Comparison of ENCODE assay signal across 6 cellular contexts in genomic region chr19:48501961-48502719, GRCh38. TPM values are rescaled to one million over a fixed set of nuclear protein-coding genes. Genes with fewer than 3 reads are reported as not detected.
A peak's percentile ranks its signal among the peaks of the same experiment; 100 is the strongest.
DNase-seq lines count a peak whose midpoint lies in the region; ATAC-seq and TF ChIP-seq lines count a peak whose summit lies in the region.

No MANE protein-coding gene starts in this region.

- no peaks in the 10 kb centered on the region for H3K9me3 ChIP-seq in PC-3 (ENCODE audit: low read length)

- intact Hi-C loops in PC-3 (cut with micrococcal nuclease): no loop called here

- H3K27me3 Mint-ChIP-seq in activated naive CD8-positive, alpha-beta T cell treated with anti-CD3 and anti-CD28 coated beads, Interleukin-2, amount 50 U/mL, for 24 hours: peaks cover 6% of the 10 kb centered on the region
- H3K27me3 Mint-ChIP-seq in naive thymus-derived CD8-positive, alpha-beta T cell: peaks cover 0 to 7% (median 4%) of the 10 kb centered on the region in 5 donors

- TF ChIP-seq CTCF in PC-3 (conservative IDR thresholded peaks at IDR 0.05; ENCODE audit: low read depth, low read length): no peak

- H3K9ac ChIP-seq in PC-3 (ENCODE audit: low read length): 0 out of 2 replicates have a peak overlapping the region, but pooled peaks have one; percentile 29

- peaks cover 12% of the 10 kb centered on the region for H3K4me1 ChIP-seq in PC-3 (ENCODE audit: insufficient read depth, low read length)

- peaks cover 9% of the 10 kb centered on the region for H3K4me1 Mint-ChIP-seq in activated naive CD8-positive, alpha-beta T cell treated with anti-CD3 and anti-CD28 coated beads, Interleukin-2, amount 50 U/mL, for 24 hours
- peaks cover 14 to 33% (median 24%) of the 10 kb centered on the region in 4 donors for H3K4me1 Mint-ChIP-seq in naive thymus-derived CD8-positive, alpha-beta T cell

- no peaks in the 10 kb centered on the region for H4K20me1 ChIP-seq in PC-3 (ENCODE audit: low read length)

- H3K9me2 ChIP-seq in PC-3 (replicated peaks; ENCODE audit: low read length): no peaks in the 10 kb centered on the region

- H3K36me3 Mint-ChIP-seq in activated naive CD8-positive, alpha-beta T cell treated with anti-CD3 and anti-CD28 coated beads, Interleukin-2, amount 50 U/mL, for 24 hours (ENCODE audit: low read depth): no peaks in the 10 kb centered on the region
- H3K36me3 Mint-ChIP-seq in naive thymus-derived CD8-positive, alpha-beta T cell: peaks cover 0 to 7% (median 0%) of the 10 kb centered on the region in 3 donors

- no peaks in the 10 kb centered on the region for H3K9me3 Mint-ChIP-seq in activated naive CD8-positive, alpha-beta T cell treated with anti-CD3 and anti-CD28 coated beads, Interleukin-2, amount 50 U/mL, for 24 hours
- H3K9me3 Mint-ChIP-seq in naive thymus-derived CD8-positive, alpha-beta T cell: no peaks in the 10 kb centered on the region

- no peak overlapping the region for H3K27ac Mint-ChIP-seq in activated naive CD8-positive, alpha-beta T cell treated with anti-CD3 and anti-CD28 coated beads, Interleukin-2, amount 50 U/mL, for 24 hours
- H3K27ac Mint-ChIP-seq in naive thymus-derived CD8-positive, alpha-beta T cell: peak overlapping the region in 8 of 10 donors; percentile 13 to 89 (median 78)

- peak overlapping the region; percentile 63 for H3K4me3 ChIP-seq in PC-3 (ENCODE audit: low read length)

- no peaks in the 10 kb centered on the region for H3K79me2 ChIP-seq in PC-3 (ENCODE audit: low read length)

- H3K4me2 ChIP-seq in PC-3 (ENCODE audit: low read length): peak overlapping the region; percentile 87

- H2AFZ ChIP-seq in PC-3 (ENCODE audit: low read length): peak overlapping the region; percentile 78

- BruUV-seq in PC-3 (replicated peaks; lab: Mats Ljungman, UMichigan): no TSS peak

- ATAC-seq in HG02885 (IDR thresholded peaks at IDR 0.05; ENCODE audit: poor library complexity, unreplicated experiment) (peak; percentile 26), PC-3 (peak; percentile 79), HG02840 (IDR thresholded peaks at IDR 0.05; ENCODE audit: low FRiP score, unreplicated experiment) (no peak)
- peak; percentile 55 for ATAC-seq in activated naive CD8-positive, alpha-beta T cell treated with anti-CD3 and anti-CD28 coated beads, Interleukin-2, amount 50 U/mL, for 24 hours
- ATAC-seq in naive thymus-derived CD8-positive, alpha-beta T cell: peak; percentile 73 to 83

- H3K36me3 ChIP-seq in PC-3 (ENCODE audit: low read depth, low read length): no peaks in the 10 kb centered on the region

- CTCF ChIA-PET in PC-3 (lab: Charles Lee): interaction anchor here (0.5 to 1.2 kb wide), 3 partner anchors 82 to 293 kb away, joined by 3 to 7 read pairs (median 6); no protein-coding TSS in a partner anchor

- no peaks in the 10 kb centered on the region for H3K27me3 ChIP-seq in PC-3 (ENCODE audit: low read length)

- H3K27ac ChIP-seq in PC-3 (ENCODE audit: low read length): no peak overlapping the region; the same call in 1 of the 2 replicates

- no peaks in the 10 kb centered on the region for H3F3A ChIP-seq in PC-3 (ENCODE audit: low read length, unreplicated experiment)

- DNase-seq in PC-3: peak; percentile 92
- peak; percentile 62 for DNase-seq in activated naive CD8-positive, alpha-beta T cell treated with anti-CD3 and anti-CD28 coated beads, Interleukin-2, amount 50 U/mL, for 24 hours
- DNase-seq in naive thymus-derived CD8-positive, alpha-beta T cell: peak in 9 of 10 donors; percentile 55 to 89 (median 74)
- no peak for DNase-seq in epidermal melanocyte (ENCODE audit: insufficient read length, low spot score)

- H3K4me3 Mint-ChIP-seq in activated naive CD8-positive, alpha-beta T cell treated with anti-CD3 and anti-CD28 coated beads, Interleukin-2, amount 50 U/mL, for 24 hours: no peak overlapping the region
- H3K4me3 Mint-ChIP-seq in naive thymus-derived CD8-positive, alpha-beta T cell: peak overlapping the region in 9 of 10 donors; percentile 18 to 91 (median 72)

- POLR2A ChIA-PET in PC-3 (lab: Charles Lee; ENCODE audit: unreplicated experiment): interaction anchor here (0.6 kb wide), 1 partner anchor 12 kb away, joined by 5 read pairs; no protein-coding TSS in a partner anchor
- POLR2A ChIA-PET in naive thymus-derived CD8-positive, alpha-beta T cell (lab: Charles Lee): interaction anchor here (0.6 to 1.1 kb wide), 6 partner anchors 8 to 117 kb away, joined by 3 to 9 read pairs (median 5); partner anchors contain the start of gene SPHK2

RNA-seq across cellular contexts. Expression of gene LMTK3, which starts 9.5 kb away (rescaled TPM):
- 4.8 and 8.3 TPM in 2 replicates for total RNA-seq in PC-3 (2014; rRNA removed)
- 10 to 100 TPM; 21.4 to 21.5 TPM for total RNA-seq in naive thymus-derived CD8-positive, alpha-beta T cell
- under 1 TPM in 1 of 3 donors, not detected in 2; 0.15 TPM for polyA plus RNA-seq in naive thymus-derived CD8-positive, alpha-beta T cell

RNA-seq across cellular contexts. Expression of gene CYTH2, which starts 33.0 kb away (rescaled TPM):
- total RNA-seq in PC-3 (2014; rRNA removed): 50.5 and 58.6 TPM in 2 replicates
- 10 to 100 TPM; 72.2 to 77.7 TPM for total RNA-seq in naive thymus-derived CD8-positive, alpha-beta T cell
- 10 to 100 TPM; 20.5 to 32.0 (median 28.2) TPM for polyA plus RNA-seq in naive thymus-derived CD8-positive, alpha-beta T cell

RNA-seq across cellular contexts. Expression of gene KCNJ14, which starts 46.8 kb away (rescaled TPM):
- 1.4 and 2.2 TPM in 2 replicates for total RNA-seq in PC-3 (2014; rRNA removed)
- total RNA-seq in naive thymus-derived CD8-positive, alpha-beta T cell: 1 to 10 TPM; 2.7 to 2.9 TPM
- polyA plus RNA-seq in naive thymus-derived CD8-positive, alpha-beta T cell: under 1 TPM in 2 of 3 donors, not detected in 1; 0.39 to 0.42 TPM

RNA-seq across cellular contexts. Expression of gene SULT2B1, which starts 49.8 kb away (rescaled TPM):
- total RNA-seq in PC-3 (2014; rRNA removed): 4.8 and 6.7 TPM in 2 replicates
- total RNA-seq in naive thymus-derived CD8-positive, alpha-beta T cell: not detected
- under 1 TPM in 1 of 3 donors, not detected in 2; 0.18 TPM for polyA plus RNA-seq in naive thymus-derived CD8-positive, alpha-beta T cell

RNA-seq across cellular contexts. Expression of gene GRWD1, which starts 56.4 kb away (rescaled TPM):
- 33.2 and 46.7 TPM in 2 replicates for total RNA-seq in PC-3 (2014; rRNA removed)
- total RNA-seq in naive thymus-derived CD8-positive, alpha-beta T cell: 10 to 100 TPM; 39.1 to 41.2 TPM
- polyA plus RNA-seq in naive thymus-derived CD8-positive, alpha-beta T cell: 10 to 100 TPM; 32.9 to 59.9 (median 40.3) TPM
